ENCODE assay signal across 24 cellular contexts in the genomic region with DNA sequence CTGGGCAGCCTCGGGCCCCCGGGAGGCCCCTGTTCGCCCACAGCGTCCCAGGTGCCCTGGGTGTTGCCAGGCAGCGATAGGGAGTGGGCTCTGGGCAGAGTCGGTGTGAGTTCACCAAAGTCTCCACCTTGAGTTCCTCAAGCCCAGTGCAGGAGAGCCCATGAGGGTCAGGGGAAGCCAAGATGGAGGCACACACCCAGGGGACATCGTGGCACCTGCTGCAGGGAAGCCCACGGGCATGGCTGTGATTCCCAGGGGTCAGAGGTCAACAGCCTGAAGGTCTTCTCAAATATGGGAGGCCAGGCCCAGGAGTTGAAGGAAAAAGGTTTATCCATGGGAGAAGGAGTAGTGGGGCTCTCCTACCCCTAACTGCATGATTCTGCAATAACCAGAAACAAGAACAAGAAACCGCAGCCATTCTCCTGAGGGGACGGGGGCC.
A peak's percentile ranks its signal among the peaks of the same experiment; 100 is the strongest.
DNase-seq lines count a peak whose midpoint lies in the region; ATAC-seq and TF ChIP-seq lines count a peak whose summit lies in the region.
"Had no signal": no experiment of that assay in that cellular context is flagged by ENCODE, and none has a peak within 500 bp of the region (broad histone marks: within the 10 kb centered on the region; RNA-seq: fewer than 3 reads in every experiment).

No MANE protein-coding gene starts in this region.

- peak overlapping the region; percentile 92 for H3K4me2 ChIP-seq in BLaER1

- peaks cover 71% of the 10 kb centered on the region for H3K4me1 ChIP-seq in BLaER1

- H3K9me3 ChIP-seq in BLaER1: peaks cover 13% of the 10 kb centered on the region

- H3K36me3 ChIP-seq in BLaER1: peaks cover 6% of the 10 kb centered on the region; the same call in 1 of the 2 replicates

- no peaks in the 10 kb centered on the region for H3K36me3 Mint-ChIP-seq in stimulated activated memory B cell treated with anti-CD40 and anti-IgM and Interleukin-4, amounts not matched to agents 10 μg/mL and 1 μg/mL and 100 μg/mL, for 72 hours
- H3K36me3 Mint-ChIP-seq: activated naive CD8-positive, alpha-beta T cell; T-cell had no signal

- intact Hi-C loops in posterior vena cava (cut with DNase I): loop anchor here in 1 of 2 donors (10.0 kb wide), 1 partner anchor 352 kb away; no protein-coding TSS in a partner anchor

- peaks cover 25% of the 10 kb centered on the region for H3K4me1 Mint-ChIP-seq in stimulated activated memory B cell treated with anti-CD40 and anti-IgM and Interleukin-4, amounts not matched to agents 10 μg/mL and 1 μg/mL and 100 μg/mL, for 72 hours

- no peak overlapping the region; the same call in 1 of the 2 replicates for H3K4me3 ChIP-seq in BLaER1
- H3K4me3 ChIP-seq in coronary artery: no peak overlapping the region
- H3K4me3 ChIP-seq: lung had no signal

- H3K27ac ChIP-seq in BLaER1: peak overlapping the region; percentile 65
- no peak overlapping the region for H3K27ac ChIP-seq in coronary artery

- H3K27me3 Mint-ChIP-seq in stimulated activated memory B cell treated with anti-CD40 and anti-IgM and Interleukin-4, amounts not matched to agents 10 μg/mL and 1 μg/mL and 100 μg/mL, for 72 hours: peaks cover 32% of the 10 kb centered on the region

- no peaks in the 10 kb centered on the region for H3K27me3 ChIP-seq in BLaER1

- peak overlapping the region; percentile 9; the same call in 1 of the 2 replicates for H3K9ac ChIP-seq in BLaER1

- H3K9me3 Mint-ChIP-seq in stimulated activated memory B cell treated with anti-CD40 and anti-IgM and Interleukin-4, amounts not matched to agents 10 μg/mL and 1 μg/mL and 100 μg/mL, for 72 hours: no peaks in the 10 kb centered on the region
- H3K9me3 Mint-ChIP-seq: activated T-helper 2 cell treated with anti-CD3 and anti-CD28 coated beads, Interferon-gamma antibody, Interleukin-2, Interleukin-4, amounts not matched to agents 10 μg/mL and 5 μg/mL and 100 μg/mL, durations not matched to agents 14 hours and 24 hours and 36 hours; T-cell had no signal

- H3K27ac Mint-ChIP-seq in stimulated activated memory B cell treated with anti-CD40 and anti-IgM and Interleukin-4, amounts not matched to agents 10 μg/mL and 1 μg/mL and 100 μg/mL, for 72 hours: no peak overlapping the region
- H3K27ac Mint-ChIP-seq: activated naive CD8-positive, alpha-beta T cell; activated T-helper 2 cell treated with anti-CD3 and anti-CD28 coated beads, Interferon-gamma antibody, Interleukin-2, Interleukin-4, amounts not matched to agents 10 μg/mL and 5 μg/mL and 100 μg/mL, durations not matched to agents 14 hours and 24 hours and 36 hours; T-cell had no signal

- no peak for TF ChIP-seq CTCF in coronary artery (IDR thresholded peaks at IDR 0.05)

- no peak overlapping the region for H3K4me3 Mint-ChIP-seq in stimulated activated memory B cell treated with anti-CD40 and anti-IgM and Interleukin-4, amounts not matched to agents 10 μg/mL and 1 μg/mL and 100 μg/mL, for 72 hours
- H3K4me3 Mint-ChIP-seq: activated naive CD8-positive, alpha-beta T cell; T-cell had no signal

- DNase-seq in NOMO-1 treated with DMSO at 0.1 percent for 48 hours (lab: John Stamatoyannopoulos, UW; ENCODE audit: unreplicated experiment): peak; percentile 5
- peak; percentile 55 for DNase-seq in coronary artery (ENCODE audit: low spot score)
- peak; percentile 42 for DNase-seq in posterior vena cava (ENCODE audit: low spot score)
- DNase-seq: ACHN; activated CD4-positive, alpha-beta T cell treated with anti-CD3 and anti-CD28 coated beads for 4 hours; effector CD8-positive, alpha-beta T cell; foreskin melanocyte; KBM-7; NCI-H187 treated with DMSO at 0.1 percent for 48 hours; NCI-H226; NCI-H774; nucleus accumbens; PC-3; SHP77 treated with DMSO at 0.1 percent for 48 hours had no signal

- no peaks in the 10 kb centered on the region for H4K20me1 ChIP-seq in BLaER1

- ATAC-seq in HG03571 (IDR thresholded peaks at IDR 0.05; ENCODE audit: unreplicated experiment) (no peak), HG03095 (IDR thresholded peaks at IDR 0.05; ENCODE audit: unreplicated experiment) (no peak), GM21528 (IDR thresholded peaks at IDR 0.05; ENCODE audit: low FRiP score, unreplicated experiment) (no peak)
- no peak for ATAC-seq in stimulated activated memory B cell treated with anti-CD40 and anti-IgM and Interleukin-4, amounts not matched to agents 10 μg/mL and 1 μg/mL and 100 μg/mL, for 72 hours
- ATAC-seq: esophagus mucosa, PC-3, T-cell had no signal

Comparison
In these comparisons a context has a peak if more than half of its experiments do, and no peak if none do; other contexts are left out.
1. DNase-seq: peak in every context shown above with its lines; median percentile 55 in coronary artery; 42 in posterior vena cava; 5 in NOMO-1 treated with DMSO at 0.1 percent for 48 hours.